In the genomic region with DNA sequence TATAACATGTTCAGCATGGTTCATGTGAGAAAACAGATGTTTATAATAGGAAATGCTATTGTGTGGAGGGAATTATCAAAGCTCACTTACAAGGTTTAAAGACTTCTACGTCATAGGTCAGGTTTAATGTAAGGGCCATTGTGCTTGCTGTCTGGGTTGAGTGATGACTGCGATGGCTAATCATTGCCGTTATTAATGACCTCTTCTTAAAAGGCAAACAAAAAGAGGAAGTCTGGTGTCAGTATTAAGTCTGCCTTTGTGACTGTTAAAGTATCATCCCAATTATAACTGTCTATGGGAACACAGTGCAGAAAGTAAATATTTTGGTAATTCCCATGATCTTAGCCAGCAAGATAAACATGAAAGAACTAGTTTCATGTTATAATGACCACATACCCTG, we compare ENCODE assay signal across 17 cellular contexts.
A peak's percentile ranks its signal among the peaks of the same experiment; 100 is the strongest.
DNase-seq lines count a peak whose midpoint lies in the region; TF ChIP-seq lines count a peak whose summit lies in the region.
"Had no signal": no experiment of that assay in that cellular context is flagged by ENCODE, and none has a peak within 500 bp of the region (broad histone marks: within the 10 kb centered on the region; RNA-seq: fewer than 3 reads in every experiment).

No MANE protein-coding gene starts in this region.

- TF ChIP-seq CTCF in epithelial cell of esophagus (IDR thresholded peaks at IDR 0.05; ENCODE audit: insufficient read depth, low read depth, low read length, missing control alignments), result no peak
- no peak for TF ChIP-seq CTCF in nephron (IDR thresholded peaks at IDR 0.05; ENCODE audit: unreplicated experiment in 3 of 3)
- TF ChIP-seq CTCF in osteocyte (IDR thresholded peaks at IDR 0.05), result no peak

- in situ Hi-C loops in SK-MEL-5 (cut with HindIII; ENCODE audit: low pct_unique_long_range_greater_than_20kb, low sequenced_read_pairs), result no loop called here

- DNase-seq in NCI-H1417 treated with DMSO at 0.1 percent for 48 hours (lab: John Stamatoyannopoulos, UW) (peak; percentile 16), SK-MEL-5 (ENCODE audit: low read depth, low spot score) (peak; percentile 61), epithelial cell of esophagus (ENCODE audit: low read depth) (peak; percentile 9), DMS 273 treated with DMSO at 0.1 percent for 48 hours (lab: John Stamatoyannopoulos, UW) (no peak), islet precursor cell (no peak), osteocyte (ENCODE audit: extremely low spot score, unreplicated experiment) (no peak)
- DNase-seq: Calu3; CD4-positive, CD25-positive, alpha-beta regulatory T cell; DND-41; GM23248; HCEC 1CT; NCI-H1436 treated with DMSO at 0.1 percent for 48 hours; NCI-H2081 treated with DMSO at 0.1 percent for 48 hours; NCI-H526; NK-92 treated with Interleukin-12 subunit alpha and Interleukin-12 subunit beta, amount 100 ng/mL, for 24 hours had no signal

- H3K27ac Mint-ChIP-seq in nephron, result peak overlapping the region in 2 of 3 experiments; percentile 21 to 59
- no peak overlapping the region for H3K27ac Mint-ChIP-seq in osteocyte (ENCODE audit: unreplicated experiment)
- H3K27ac Mint-ChIP-seq: B cell; CD4-positive, CD25-positive, alpha-beta regulatory T cell had no signal

- H3K27me3 Mint-ChIP-seq in nephron (ENCODE audit: low read depth), result no peaks in the 10 kb centered on the region
- no peaks in the 10 kb centered on the region for H3K27me3 Mint-ChIP-seq in osteocyte (ENCODE audit: unreplicated experiment)
- H3K27me3 Mint-ChIP-seq: B cell; CD4-positive, CD25-positive, alpha-beta regulatory T cell had no signal

- no peak overlapping the region for H3K4me3 Mint-ChIP-seq in nephron
- H3K4me3 Mint-ChIP-seq in osteocyte (ENCODE audit: unreplicated experiment), result no peak overlapping the region
- H3K4me3 Mint-ChIP-seq: B cell; CD4-positive, CD25-positive, alpha-beta regulatory T cell had no signal

- peaks cover 9% of the 10 kb centered on the region for H3K4me1 Mint-ChIP-seq in nephron
- peaks cover 15% of the 10 kb centered on the region for H3K4me1 Mint-ChIP-seq in osteocyte (ENCODE audit: unreplicated experiment)
- H3K4me1 Mint-ChIP-seq: B cell; CD4-positive, CD25-positive, alpha-beta regulatory T cell had no signal

- H3K36me3 Mint-ChIP-seq in nephron (ENCODE audit: low read depth) (peaks cover 4% of the 10 kb centered on the region), osteocyte (ENCODE audit: unreplicated experiment) (peaks cover 6% of the 10 kb centered on the region)

- no peak overlapping the region for H3K4me3 ChIP-seq in epithelial cell of esophagus (ENCODE audit: low read length)
- H3K4me3 ChIP-seq: GM23248 had no signal

- H3K9me3 Mint-ChIP-seq in nephron (no peaks in the 10 kb centered on the region), osteocyte (ENCODE audit: unreplicated experiment) (no peaks in the 10 kb centered on the region)
- H3K9me3 Mint-ChIP-seq: CD4-positive, CD25-positive, alpha-beta regulatory T cell had no signal

Comparison
In these comparisons a context has a peak if more than half of its experiments do, and no peak if none do; other contexts are left out.
1. DNase-seq: peak in NCI-H1417 treated with DMSO at 0.1 percent for 48 hours (single experiment), SK-MEL-5 (single experiment) and epithelial cell of esophagus (single experiment); none in DMS 273 treated with DMSO at 0.1 percent for 48 hours (single experiment), islet precursor cell (single experiment) and osteocyte (single experiment).